In genomic region chr3:184155644-184156521, GRCh38 we compare ENCODE assay signal across 9 cellular contexts. TPM values are rescaled to one million over a fixed set of nuclear protein-coding genes. Genes with fewer than 3 reads are reported as not detected.
A peak's percentile ranks its signal among the peaks of the same experiment; 100 is the strongest.
DNase-seq lines count a peak whose midpoint lies in the region; ATAC-seq and TF ChIP-seq lines count a peak whose summit lies in the region.
"Had no signal": no experiment of that assay in that cellular context is flagged by ENCODE, and none has a peak within 500 bp of the region (broad histone marks: within the 10 kb centered on the region; RNA-seq: fewer than 3 reads in every experiment).

No MANE protein-coding gene starts in this region.

- H3K36me3 Mint-ChIP-seq in CD8-positive, alpha-beta memory T cell: peaks cover 0 to 7% (median 1%) of the 10 kb centered on the region in 3 donors

- no peaks in the 10 kb centered on the region for H3K9me3 ChIP-seq in CD8-positive, alpha-beta memory T cell (ENCODE audit: low read length)
- H3K9me3 ChIP-seq in lung (ENCODE audit: control insufficient read depth in 2 of 2, insufficient read depth in 1 of 2, low read length in 1 of 2): no peaks in the 10 kb centered on the region

- POLR2A ChIA-PET in CD8-positive, alpha-beta memory T cell (lab: Charles Lee): interaction anchor here (0.6 to 1.3 kb wide), 4 partner anchors 11 to 42 kb away, joined by 3 to 13 read pairs (median 6); partner anchors contain the start of gene EIF2B5

- no peaks in the 10 kb centered on the region for H3K27me3 ChIP-seq in CD8-positive, alpha-beta memory T cell (ENCODE audit: insufficient read depth, low read length, poor library complexity, severe bottlenecking)
- H3K27me3 ChIP-seq in lung (ENCODE audit: control insufficient read depth, insufficient read depth): no peaks in the 10 kb centered on the region

- CTCF ChIA-PET in CD8-positive, alpha-beta memory T cell (lab: Charles Lee): interaction anchor here (1.1 to 1.7 kb wide), 6 partner anchors 9 to 94 kb away, joined by 3 to 7 read pairs (median 5); partner anchors contain the start of genes EEF1AKMT4 and EIF2B5

- no peaks in the 10 kb centered on the region for H3K9me3 Mint-ChIP-seq in CD8-positive, alpha-beta memory T cell

- peak overlapping the region; percentile 94 to 99 (median 95) for H3K4me3 Mint-ChIP-seq in CD8-positive, alpha-beta memory T cell

- H3K4me1 Mint-ChIP-seq in CD8-positive, alpha-beta memory T cell: peaks cover 26 to 44% (median 34%) of the 10 kb centered on the region in 3 donors

- peak; percentile 26 to 63 (median 35) for DNase-seq in CD8-positive, alpha-beta memory T cell
- DNase-seq in GM20000 (ENCODE audit: low spot score) (peak; percentile 69), HT-29 (ENCODE audit: low spot score) (peak; percentile 33), dermis blood vessel endothelial cell (peak; percentile 50), lung (ENCODE audit: low spot score) (no peak), cerebellar cortex (ENCODE audit: low spot score) (no peak)
- peak; percentile 65 for DNase-seq in activated CD4-positive, CD25-positive, alpha-beta regulatory T cell treated with anti-CD3 and anti-CD28 coated beads, Interleukin-2, amount 50 U/mL, for 72 hours
- DNase-seq in stimulated activated naive CD4-positive, alpha-beta T cell (lab: John Stamatoyannopoulos, UW): peak in 5 of 6 experiments; percentile 30 to 48 (median 39)

- no peak for TF ChIP-seq CTCF in GM20000 (IDR thresholded peaks at IDR 0.05; ENCODE audit: extremely low read depth, missing control alignments)
- TF ChIP-seq CTCF in lung (IDR thresholded peaks at IDR 0.05; ENCODE audit: control extremely low read depth, extremely low read depth): no peak

- ATAC-seq in lung (ENCODE audit: insufficient read depth, low FRiP score): no peak

- peak overlapping the region; percentile 84 for H3K4me3 ChIP-seq in CD8-positive, alpha-beta memory T cell (ENCODE audit: low read length)
- H3K4me3 ChIP-seq in lung: peak overlapping the region; percentile 70

- no peaks in the 10 kb centered on the region for H3K27me3 Mint-ChIP-seq in CD8-positive, alpha-beta memory T cell

- H3K27ac ChIP-seq in CD8-positive, alpha-beta memory T cell (ENCODE audit: low read depth, low read length): peak overlapping the region; percentile 70
- peak overlapping the region; percentile 88 to 91 for H3K27ac ChIP-seq in lung (ENCODE audit: low read depth in 1 of 2, low read length in 1 of 2)

- WGBS in lung, 2 donors: 0 to 1% methylated on average over 40 to 47 of the region's 47 CpGs

- H3K27ac Mint-ChIP-seq in CD8-positive, alpha-beta memory T cell: peak overlapping the region; percentile 55 to 100 (median 90)

- H3K36me3 ChIP-seq in CD8-positive, alpha-beta memory T cell (ENCODE audit: insufficient read depth, low read length): no peaks in the 10 kb centered on the region
- H3K36me3 ChIP-seq in lung (ENCODE audit: control insufficient read depth in 2 of 2, insufficient read depth in 2 of 2, low read length in 2 of 2): no peaks in the 10 kb centered on the region

- peaks cover 17% of the 10 kb centered on the region for H3K4me1 ChIP-seq in CD8-positive, alpha-beta memory T cell (ENCODE audit: insufficient read depth, low read length)
- H3K4me1 ChIP-seq in lung (ENCODE audit: control insufficient read depth in 2 of 2, insufficient read depth in 2 of 2, low read length in 2 of 2): peaks cover 15 to 24% of the 10 kb centered on the region in 2 donors

RNA-seq across cellular contexts. Expression of gene DVL3, which starts 0.7 kb away (rescaled TPM):
- 10 to 100 TPM; 38.5 to 44.0 TPM for total RNA-seq in CD8-positive, alpha-beta memory T cell
- 15.4 TPM for polyA plus RNA-seq in CD8-positive, alpha-beta memory T cell
- 75.1 and 83.9 TPM in 2 replicates for total RNA-seq in HT-29 (2014; rRNA removed; shearing (Covaris generic))
- 33.5 and 36.9 TPM in 2 replicates for total RNA-seq in dermis blood vessel endothelial cell
- 10 to 100 TPM; 51.8 to 73.5 TPM for total RNA-seq in lung
- 10 to 100 TPM; 37.8 to 39.9 TPM for polyA plus RNA-seq in lung

RNA-seq across cellular contexts. Expression of gene AP2M1, which starts 18.8 kb away (rescaled TPM):
- total RNA-seq in CD8-positive, alpha-beta memory T cell: 100 to 1,000 TPM; 268 to 270 TPM
- polyA plus RNA-seq in CD8-positive, alpha-beta memory T cell: 265 TPM
- 280 and 309 TPM in 2 replicates for total RNA-seq in HT-29 (2014; rRNA removed; shearing (Covaris generic))
- total RNA-seq in dermis blood vessel endothelial cell (419 and 557 TPM in 2 replicates), lung (100 to 1,000 TPM; 173 to 333 TPM)
- 100 to 1,000 TPM; 153 to 329 TPM for polyA plus RNA-seq in lung

RNA-seq across cellular contexts. Expression of gene EIF2B5, which starts 20.7 kb away (rescaled TPM):
- 10 to 100 TPM; 74.8 to 83.9 TPM for total RNA-seq in CD8-positive, alpha-beta memory T cell
- polyA plus RNA-seq in CD8-positive, alpha-beta memory T cell: 51.6 TPM
- total RNA-seq in HT-29 (2014; rRNA removed; shearing (Covaris generic)): 36.2 and 44.8 TPM in 2 replicates
- total RNA-seq in dermis blood vessel endothelial cell (43.7 and 44.2 TPM in 2 replicates), lung (10 to 100 TPM; 32.5 to 36.0 TPM)
- 10 to 100 TPM; 39.7 to 43.2 TPM for polyA plus RNA-seq in lung

RNA-seq across cellular contexts. Expression of gene ABCF3, which starts 30.1 kb away (rescaled TPM):
- total RNA-seq in CD8-positive, alpha-beta memory T cell: 10 to 100 TPM; 70.8 to 70.9 TPM
- polyA plus RNA-seq in CD8-positive, alpha-beta memory T cell: 54.5 TPM
- total RNA-seq in HT-29 (2014; rRNA removed; shearing (Covaris generic)): 42.3 and 51.3 TPM in 2 replicates
- total RNA-seq in dermis blood vessel endothelial cell (44.5 and 58.4 TPM in 2 replicates), lung (10 to 100 TPM; 44.7 to 81.8 TPM)
- 10 to 100 TPM; 47.5 to 51.4 TPM for polyA plus RNA-seq in lung

RNA-seq across cellular contexts. Expression of gene HTR3E, which starts 59.0 kb away (rescaled TPM):
- total RNA-seq in CD8-positive, alpha-beta memory T cell: not detected
- not detected for polyA plus RNA-seq in CD8-positive, alpha-beta memory T cell
- total RNA-seq in HT-29 (2014; rRNA removed; shearing (Covaris generic)): not detected in 2 replicates
- total RNA-seq in dermis blood vessel endothelial cell (not detected in 2 replicates), lung (not detected)
- not detected for polyA plus RNA-seq in lung
- total RNA-seq: T-helper 2 cell treated with Interferon-gamma antibody and Interleukin-4, amounts not matched to agents 100 ng/mL and 5 ng/mL, for 36 hours had no signal

Comparison
In these comparisons a context has a peak if more than half of its experiments do, and no peak if none do; other contexts are left out.
1. DNase-seq: peak in CD8-positive, alpha-beta memory T cell (5 of 5), GM20000 (single experiment), HT-29 (single experiment), activated CD4-positive, CD25-positive, alpha-beta regulatory T cell treated with anti-CD3 and anti-CD28 coated beads, Interleukin-2, amount 50 U/mL, for 72 hours (single experiment), dermis blood vessel endothelial cell (single experiment) and stimulated activated naive CD4-positive, alpha-beta T cell (5 of 6); none in lung (single experiment) and cerebellar cortex (single experiment).